Comparison of ENCODE assay signal across 9 cellular contexts in the genomic region with DNA sequence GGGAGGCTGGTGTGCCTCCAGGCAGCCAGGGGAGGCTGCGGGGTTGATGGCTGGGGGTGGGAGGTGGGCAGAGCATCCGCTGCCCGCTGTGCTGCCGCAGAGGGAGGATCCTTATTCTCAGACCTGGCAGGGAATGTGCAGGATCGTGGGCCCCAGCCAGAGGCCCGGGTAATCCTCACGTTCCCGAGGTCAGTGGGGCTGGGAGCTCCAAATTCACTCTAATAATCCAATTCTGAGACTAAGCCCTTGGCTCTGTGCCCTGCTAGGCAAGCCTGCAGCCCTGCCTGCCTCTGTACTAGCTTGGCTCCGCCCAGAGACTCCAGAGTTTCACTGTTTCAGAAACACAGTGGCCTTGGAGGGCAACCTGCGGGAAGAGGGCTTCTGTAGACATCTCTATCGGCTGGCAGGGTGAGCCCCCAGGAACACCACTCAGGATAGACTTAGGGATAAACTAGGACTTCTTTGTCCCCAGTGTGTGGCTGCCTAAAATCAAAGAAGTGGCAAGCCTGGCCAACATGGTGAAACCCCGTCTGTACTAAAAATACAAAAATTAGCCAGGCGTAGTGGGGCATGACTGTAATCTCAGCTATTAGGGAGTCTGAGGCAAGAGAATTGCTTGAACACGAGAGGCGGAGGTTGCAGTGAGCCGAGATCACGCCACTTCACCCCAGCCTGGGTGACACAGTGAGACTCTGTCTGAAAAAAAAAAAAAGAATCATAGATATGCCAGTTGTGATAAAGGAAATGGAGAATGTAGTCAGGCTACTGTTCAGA. TPM values are rescaled to one million over a fixed set of nuclear protein-coding genes. Genes with fewer than 3 reads are reported as not detected.
DNase-seq lines count a peak whose midpoint lies in the region; ATAC-seq and TF ChIP-seq lines count a peak whose summit lies in the region.
"Had no signal": no experiment of that assay in that cellular context is flagged by ENCODE, and none has a peak within 500 bp of the region (broad histone marks: within the 10 kb centered on the region; RNA-seq: fewer than 3 reads in every experiment).

No MANE protein-coding gene starts in this region.

- no peak overlapping the region for H4K8ac ChIP-seq in IMR-90 (ENCODE audit: low read depth in 2 of 2, low read length in 2 of 2)

- H3K27me3 ChIP-seq in A673 (replicated peaks; ENCODE audit: insufficient read depth, low read depth, low read length, poor library complexity) (no peaks in the 10 kb centered on the region), IMR-90 (ENCODE audit: control insufficient read depth, insufficient read depth, low read length) (peaks cover 13% of the 10 kb centered on the region)

- no peaks in the 10 kb centered on the region for H3K9me3 ChIP-seq in A673 (ENCODE audit: low read depth, low read length, poor library complexity, severe bottlenecking)
- no peaks in the 10 kb centered on the region for H3K9me3 ChIP-seq in IMR-90 (ENCODE audit: control insufficient read depth, insufficient read depth, low read length)

- ATAC-seq in GM19463 (IDR thresholded peaks at IDR 0.05; ENCODE audit: unreplicated experiment): peak; percentile 72
- peak; percentile 82 for ATAC-seq in IMR-90 (ENCODE audit: low read depth)
- no peak for ATAC-seq in GM19324 (IDR thresholded peaks at IDR 0.05; ENCODE audit: low FRiP score, unreplicated experiment)

- no peak overlapping the region for H3K4me3 ChIP-seq in A673 (ENCODE audit: low read depth, low read length, poor library complexity, severe bottlenecking)
- no peak overlapping the region for H3K4me3 ChIP-seq in IMR-90 (ENCODE audit: insufficient read depth, low read depth, low read length)
- H3K4me3 ChIP-seq in retinal pigment epithelial cell (ENCODE audit: low read length): peak overlapping the region; percentile 9

- H2AK9ac ChIP-seq in IMR-90 (replicated peaks; ENCODE audit: low read depth, low read length, poor library complexity): no peak overlapping the region

- H3K36me3 ChIP-seq in A673 (ENCODE audit: insufficient read depth, low read length, poor library complexity, severe bottlenecking) (no peaks in the 10 kb centered on the region), IMR-90 (ENCODE audit: control insufficient read depth, insufficient read depth, low read length) (no peaks in the 10 kb centered on the region)

- DNase-seq in A673 (ENCODE audit: low spot score): peak; percentile 88
- DNase-seq in IMR-90: no peak
- peak; percentile 66 for DNase-seq in epidermal melanocyte (ENCODE audit: insufficient read length, low spot score)
- peak; percentile 68 for DNase-seq in retinal pigment epithelial cell (ENCODE audit: low read depth)
- DNase-seq in T-helper 2 cell treated with Interferon-gamma antibody and Interleukin-4, amounts not matched to agents 5 μg/mL and 100 μg/mL, for 36 hours (ENCODE audit: low spot score): no peak
- DNase-seq in NCI-H2196 (lab: John Stamatoyannopoulos, UW; ENCODE audit: unreplicated experiment): no peak
- DNase-seq: activated naive CD8-positive, alpha-beta T cell treated with anti-CD3 and anti-CD28 coated beads, Interleukin-2, amount 10 ng/mL, durations not matched to agents 7 days and 5 days had no signal

- CTCF ChIA-PET in A673 (lab: Charles Lee): interaction anchor here (0.6 to 1.3 kb wide), 2 partner anchors 22 to 223 kb away, joined by 3 to 5 read pairs; no protein-coding TSS in a partner anchor
- CTCF ChIA-PET in IMR-90 (lab: Yijun Ruan, JAX): interaction anchor here (0.6 kb wide), 1 partner anchor 276 kb away, joined by 3 read pairs; no protein-coding TSS in a partner anchor

- dilution Hi-C loops in IMR-90 (cut with HindIII; ENCODE audit: low sequenced_read_pairs, unreplicated experiment): no loop called here

- H3K4me3 Mint-ChIP-seq in T-helper 2 cell treated with Interferon-gamma antibody and Interleukin-4, amounts not matched to agents 5 μg/mL and 100 μg/mL, for 36 hours: no peak overlapping the region
- H3K4me3 Mint-ChIP-seq: activated naive CD8-positive, alpha-beta T cell treated with anti-CD3 and anti-CD28 coated beads, Interleukin-2, amount 10 ng/mL, durations not matched to agents 7 days and 5 days had no signal

- H3K14ac ChIP-seq in IMR-90 (replicated peaks; ENCODE audit: low read depth, low read length): no peak overlapping the region

- POLR2A ChIA-PET in A673 (lab: Charles Lee; ENCODE audit: low non-redundant PET) (interaction anchor here (0.5 kb wide), 1 partner anchor 424 kb away, joined by 13 read pairs; no protein-coding TSS in a partner anchor), IMR-90 (lab: Charles Lee; ENCODE audit: unreplicated experiment) (no interaction called here)

- H3K4me1 ChIP-seq in A673 (ENCODE audit: insufficient read depth, low read length, poor library complexity, severe bottlenecking): peaks cover 15% of the 10 kb centered on the region
- H3K4me1 ChIP-seq in IMR-90 (ENCODE audit: control insufficient read depth, insufficient read depth, low read length): no peaks in the 10 kb centered on the region

- H3K27ac ChIP-seq in A673 (ENCODE audit: low read depth, low read length, poor library complexity, severe bottlenecking): peak overlapping the region; percentile 63
- no peak overlapping the region for H3K27ac ChIP-seq in IMR-90 (ENCODE audit: insufficient read depth, low read length)

- 46% methylated on average over 7 of the region's 17 CpGs; no CpG with 5 or more reads in 1 of the 2 experiments for WGBS in IMR-90 (ENCODE audit: extremely low coverage in 2 of 2, insufficient read length in 1 of 2), 2 experiments

- H2AFZ ChIP-seq in IMR-90 (replicated peaks; ENCODE audit: low read length, poor library complexity): peak overlapping the region; percentile 68

- peaks cover 2% of the 10 kb centered on the region for H3K4me1 Mint-ChIP-seq in T-helper 2 cell treated with Interferon-gamma antibody and Interleukin-4, amounts not matched to agents 5 μg/mL and 100 μg/mL, for 36 hours (ENCODE audit: low read depth)
- H3K4me1 Mint-ChIP-seq: activated naive CD8-positive, alpha-beta T cell treated with anti-CD3 and anti-CD28 coated beads, Interleukin-2, amount 10 ng/mL, durations not matched to agents 7 days and 5 days had no signal

- no peak overlapping the region for H2BK20ac ChIP-seq in IMR-90 (ENCODE audit: low read depth, low read length)

- H3K4ac ChIP-seq in IMR-90 (ENCODE audit: low read depth, low read length): no peak overlapping the region

- H3K79me1 ChIP-seq in IMR-90 (ENCODE audit: low read depth in 1 of 2, low read length in 2 of 2): no peaks in the 10 kb centered on the region

- no peaks in the 10 kb centered on the region for H3K36me3 Mint-ChIP-seq in T-helper 2 cell treated with Interferon-gamma antibody and Interleukin-4, amounts not matched to agents 5 μg/mL and 100 μg/mL, for 36 hours (ENCODE audit: low read depth)
- H3K36me3 Mint-ChIP-seq: activated naive CD8-positive, alpha-beta T cell treated with anti-CD3 and anti-CD28 coated beads, Interleukin-2, amount 10 ng/mL, durations not matched to agents 7 days and 5 days had no signal

- no peak for TF ChIP-seq POLR2A in IMR-90 (IDR thresholded peaks at IDR 0.05; ENCODE audit: low read depth, low read length)

- no peak for TF ChIP-seq RAD21 in IMR-90 (IDR thresholded peaks at IDR 0.05; ENCODE audit: low read length)

- H4K20me1 ChIP-seq in IMR-90 (ENCODE audit: insufficient read depth, low read length): no peaks in the 10 kb centered on the region

- H4K91ac ChIP-seq in IMR-90 (ENCODE audit: insufficient read depth, low read depth, low read length): no peak overlapping the region

- H2BK5ac ChIP-seq in IMR-90 (ENCODE audit: low read depth, low read length, poor library complexity, severe bottlenecking): no peak overlapping the region

- no peak for TF ChIP-seq CTCF in A673 (conservative IDR thresholded peaks at IDR 0.05; ENCODE audit: low read depth, low read length)
- no peak for TF ChIP-seq CTCF in IMR-90 (conservative IDR thresholded peaks at IDR 0.05; ENCODE audit: low read depth, low read length)
- TF ChIP-seq CTCF in retinal pigment epithelial cell (conservative IDR thresholded peaks at IDR 0.05; ENCODE audit: low read depth, low read length): no peak

- no peak overlapping the region for H3K23ac ChIP-seq in IMR-90 (ENCODE audit: low read depth, low read length)

- H3K18ac ChIP-seq in IMR-90 (ENCODE audit: low read depth, low read length): no peak overlapping the region

- in situ Hi-C loops in IMR-90 (cut with MboI; ENCODE audit: low sequenced_read_pairs): no loop called here

- H3K27me3 Mint-ChIP-seq in T-helper 2 cell treated with Interferon-gamma antibody and Interleukin-4, amounts not matched to agents 5 μg/mL and 100 μg/mL, for 36 hours (ENCODE audit: low read depth): no peaks in the 10 kb centered on the region

- H4K5ac ChIP-seq in IMR-90 (ENCODE audit: low read depth, low read length): no peak overlapping the region

- H3K9ac ChIP-seq in IMR-90 (ENCODE audit: low read depth, low read length): no peak overlapping the region

- no peak overlapping the region for H3K27ac Mint-ChIP-seq in T-helper 2 cell treated with Interferon-gamma antibody and Interleukin-4, amounts not matched to agents 5 μg/mL and 100 μg/mL, for 36 hours
- H3K27ac Mint-ChIP-seq: activated naive CD8-positive, alpha-beta T cell treated with anti-CD3 and anti-CD28 coated beads, Interleukin-2, amount 10 ng/mL, durations not matched to agents 7 days and 5 days had no signal

- no peak overlapping the region for H2BK15ac ChIP-seq in IMR-90 (ENCODE audit: low read depth, low read length)

- no peaks in the 10 kb centered on the region for H3K9me1 ChIP-seq in IMR-90 (ENCODE audit: insufficient read depth, low read length)

- H2AK5ac ChIP-seq in IMR-90 (ENCODE audit: low read depth, low read length): no peak overlapping the region

- BruUV-seq in A673 (replicated peaks; lab: Mats Ljungman, UMichigan): no TSS peak
- BruUV-seq in IMR-90 (replicated peaks; lab: Mats Ljungman, UMichigan): no TSS peak

- no peak overlapping the region for H3K56ac ChIP-seq in IMR-90 (ENCODE audit: extremely low read depth, insufficient read depth, low read length)

- H3K9me3 Mint-ChIP-seq in T-helper 2 cell treated with Interferon-gamma antibody and Interleukin-4, amounts not matched to agents 5 μg/mL and 100 μg/mL, for 36 hours: no peaks in the 10 kb centered on the region
- H3K9me3 Mint-ChIP-seq: activated naive CD8-positive, alpha-beta T cell treated with anti-CD3 and anti-CD28 coated beads, Interleukin-2, amount 10 ng/mL, durations not matched to agents 7 days and 5 days had no signal

- intact Hi-C loops in A673 (cut with micrococcal nuclease; ENCODE audit: unreplicated experiment) (no loop called here), IMR-90 (cut with micrococcal nuclease) (no loop called here)

- H2BK120ac ChIP-seq in IMR-90 (ENCODE audit: low read depth, low read length): no peak overlapping the region

- H3K4me2 ChIP-seq in IMR-90 (ENCODE audit: low read depth, low read length): no peak overlapping the region

RNA-seq across cellular contexts. Expression of a gene that starts 17.7 kb away (rescaled TPM):
- total RNA-seq in A673 (2021) (145 and 176 TPM in 2 replicates), IMR-90 (2012; rRNA removed) (117 and 137 TPM in 2 replicates)
- 38.6 and 44.1 TPM in 2 replicates for polyA plus RNA-seq in IMR-90 (2012; rRNA removed)
- 9.7 and 13.7 TPM in 2 replicates for polyA plus RNA-seq in IMR-90 (2012; cell fraction: cytosol; rRNA removed)
- polyA plus RNA-seq in IMR-90 (2012; cell fraction: nucleus; rRNA removed; ENCODE audit: low replicate concordance): 5.0 and 22.7 TPM in 2 replicates

RNA-seq across cellular contexts. Expression of a gene that starts 28.8 kb away (rescaled TPM):
- 1.2 and 1.6 TPM in 2 replicates for total RNA-seq in A673 (2021)
- 0.54 and 0.83 TPM in 2 replicates for total RNA-seq in IMR-90 (2012; rRNA removed)
- polyA plus RNA-seq in IMR-90 (2012; rRNA removed): 0.20 and 1.1 TPM in 2 replicates
- polyA plus RNA-seq in IMR-90 (2012; cell fraction: cytosol; rRNA removed): 0.87 and 0.98 TPM in 2 replicates
- 0.61 and 1.3 TPM in 2 replicates for polyA plus RNA-seq in IMR-90 (2012; cell fraction: nucleus; rRNA removed; ENCODE audit: low replicate concordance)

RNA-seq across cellular contexts. Expression of a gene that starts 41.0 kb away (rescaled TPM):
- total RNA-seq in A673 (2021) (48.0 and 50.4 TPM in 2 replicates), IMR-90 (2012; rRNA removed) (8.4 and 10.3 TPM in 2 replicates)
- 17.8 and 21.6 TPM in 2 replicates for polyA plus RNA-seq in IMR-90 (2012; rRNA removed)
- polyA plus RNA-seq in IMR-90 (2012; cell fraction: cytosol; rRNA removed): 11.0 and 15.5 TPM in 2 replicates
- 12.2 and 19.9 TPM in 2 replicates for polyA plus RNA-seq in IMR-90 (2012; cell fraction: nucleus; rRNA removed; ENCODE audit: low replicate concordance)

RNA-seq across cellular contexts. Expression of a gene that starts 56.4 kb away (rescaled TPM):
- total RNA-seq in A673 (2021) (3.4 and 5.7 TPM in 2 replicates), IMR-90 (2012; rRNA removed) (2.9 and 3.1 TPM in 2 replicates)
- 5.5 and 6.5 TPM in 2 replicates for polyA plus RNA-seq in IMR-90 (2012; rRNA removed)
- 3.2 and 7.1 TPM in 2 replicates for polyA plus RNA-seq in IMR-90 (2012; cell fraction: cytosol; rRNA removed)
- 16.8 and 39.0 TPM in 2 replicates for polyA plus RNA-seq in IMR-90 (2012; cell fraction: nucleus; rRNA removed; ENCODE audit: low replicate concordance)

Comparison
In these comparisons a context has a peak if more than half of its experiments do, and no peak if none do; other contexts are left out.
1. DNase-seq: peak in A673 (single experiment), epidermal melanocyte (single experiment) and retinal pigment epithelial cell (single experiment); none in IMR-90 (single experiment), T-helper 2 cell treated with Interferon-gamma antibody and Interleukin-4, amounts not matched to agents 5 μg/mL and 100 μg/mL, for 36 hours (single experiment) and NCI-H2196 (single experiment).